9 cellular contexts compared by ENCODE assay signal in the genomic region with DNA sequence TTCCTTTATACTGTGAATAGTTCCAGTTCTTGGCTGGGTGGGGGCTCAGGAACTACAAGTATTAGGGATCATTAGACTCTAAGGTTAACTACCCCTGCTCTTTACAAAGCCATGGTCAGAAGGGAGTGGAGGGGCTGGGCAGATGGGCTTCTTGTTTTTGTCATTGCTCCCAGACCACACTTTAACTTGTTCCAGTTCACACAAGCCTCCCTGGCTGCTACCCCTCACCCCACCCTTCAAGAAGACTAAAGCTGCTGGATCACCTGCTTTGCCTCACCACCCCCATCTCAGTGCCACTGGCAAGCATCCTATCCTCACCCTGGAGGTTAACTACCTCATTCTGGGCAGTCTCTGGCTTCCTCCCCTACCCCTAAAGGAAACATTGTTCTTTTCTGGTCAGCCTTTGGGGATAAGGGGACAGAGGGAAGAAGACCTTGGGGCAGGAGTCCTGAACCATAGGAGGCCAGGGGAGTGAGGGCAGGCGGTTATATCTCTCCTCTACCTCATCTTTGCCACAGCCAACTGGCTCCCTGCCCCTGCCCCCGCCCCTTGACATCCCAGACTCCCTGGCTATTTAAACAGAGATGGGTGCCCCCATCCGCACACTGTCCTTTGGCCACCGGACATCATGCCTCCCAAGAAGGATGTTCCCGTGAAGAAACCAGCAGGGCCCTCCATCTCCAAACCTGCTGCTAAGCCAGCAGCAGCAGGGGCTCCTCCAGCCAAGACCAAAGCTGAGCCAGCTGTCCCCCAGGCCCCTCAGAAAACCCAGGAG. TPM values are rescaled to one million over a fixed set of nuclear protein-coding genes. Genes with fewer than 3 reads are reported as not detected.
A peak's percentile ranks its signal among the peaks of the same experiment; 100 is the strongest.
DNase-seq lines count a peak whose midpoint lies in the region; ATAC-seq and TF ChIP-seq lines count a peak whose summit lies in the region.
"Had no signal": no experiment of that assay in that cellular context is flagged by ENCODE, and none has a peak within 500 bp of the region (broad histone marks: within the 10 kb centered on the region; RNA-seq: fewer than 3 reads in every experiment).

No MANE protein-coding gene starts in this region.

- no peaks in the 10 kb centered on the region for H3K9me3 Mint-ChIP-seq in CD4-positive, alpha-beta T cell
- no peaks in the 10 kb centered on the region for H3K9me3 Mint-ChIP-seq in natural killer cell treated with Interleukin-12 subunit alpha and Interleukin-12 subunit beta and Interleukin-15 and Interleukin-18, amount 100 ng/mL, for 72 hours

- H3K4me3 ChIP-seq in Karpas-422 (ENCODE audit: low read length) (peak overlapping the region; percentile 83), cardiac fibroblast (replicated peaks in 1 of 2; ENCODE audit: low read depth in 2 of 2, low read length in 2 of 2) (peak overlapping the region; percentile 65 to 69)

- no peak overlapping the region for H2AFZ ChIP-seq in Karpas-422 (ENCODE audit: low read length)

- peaks cover 17% of the 10 kb centered on the region for H3K79me2 ChIP-seq in Karpas-422 (ENCODE audit: low read length)

- no peak for TF ChIP-seq CTCF in CD4-positive, alpha-beta T cell (IDR thresholded peaks at IDR 0.05)
- TF ChIP-seq CTCF in cardiac fibroblast (IDR thresholded peaks at IDR 0.05; ENCODE audit: low read depth, low read length), result no peak

- no peaks in the 10 kb centered on the region for H3K9me2 ChIP-seq in Karpas-422 (replicated peaks; ENCODE audit: insufficient read depth, low read length)

- H4K20me1 ChIP-seq in Karpas-422 (ENCODE audit: insufficient read depth, low read depth, low read length), result no peaks in the 10 kb centered on the region

- H3K36me3 ChIP-seq in Karpas-422 (ENCODE audit: insufficient read depth, low read length), result no peaks in the 10 kb centered on the region

- no peak overlapping the region for H3K27ac ChIP-seq in CD4-positive, alpha-beta T cell (ENCODE audit: low read depth, low read length)
- peak overlapping the region; percentile 14; the same call in 1 of the 2 replicates for H3K27ac ChIP-seq in Karpas-422 (ENCODE audit: low read length)

- H3K4me1 Mint-ChIP-seq in CD4-positive, alpha-beta T cell (ENCODE audit: low read depth), result peaks cover 37% of the 10 kb centered on the region
- H3K4me1 Mint-ChIP-seq in natural killer cell treated with Interleukin-12 subunit alpha and Interleukin-12 subunit beta and Interleukin-15 and Interleukin-18, amount 100 ng/mL, for 72 hours (ENCODE audit: low read depth in 2 of 2), result peaks cover 29 to 34% of the 10 kb centered on the region in 2 donors

- H3K27me3 ChIP-seq in CD4-positive, alpha-beta T cell (ENCODE audit: control insufficient read depth, insufficient read depth, low read length), result no peaks in the 10 kb centered on the region
- H3K27me3 ChIP-seq in Karpas-422 (ENCODE audit: low read length), result no peaks in the 10 kb centered on the region
- H3K27me3 ChIP-seq: foreskin keratinocyte had no signal

- CTCF ChIA-PET in CD4-positive, alpha-beta T cell (lab: Charles Lee), result no interaction called here

- no peaks in the 10 kb centered on the region for H3K27me3 Mint-ChIP-seq in CD4-positive, alpha-beta T cell
- no peaks in the 10 kb centered on the region for H3K27me3 Mint-ChIP-seq in natural killer cell treated with Interleukin-12 subunit alpha and Interleukin-12 subunit beta and Interleukin-15 and Interleukin-18, amount 100 ng/mL, for 72 hours

- POLR2A ChIA-PET in CD4-positive, alpha-beta T cell (lab: Charles Lee), result interaction anchor here (1.1 kb wide), 1 partner anchor 25 kb away, joined by 6 read pairs; a partner anchor contains a TSS

- peak overlapping the region; percentile 89 for H3K4me2 ChIP-seq in Karpas-422 (ENCODE audit: low read depth, low read length, poor library complexity, severe bottlenecking)

- H3K9ac ChIP-seq in Karpas-422 (ENCODE audit: low read length), result peak overlapping the region; percentile 89

- no peak for TF ChIP-seq POLR2A in erythroblast (IDR thresholded peaks at IDR 0.05; ENCODE audit: low read length)

- DNase-seq in CD4-positive, alpha-beta T cell, result no peak
- no peak for DNase-seq in Karpas-422
- DNase-seq in cardiac fibroblast (ENCODE audit: low read depth in 2 of 2), result no peak
- DNase-seq in natural killer cell treated with Interleukin-12 subunit alpha and Interleukin-12 subunit beta and Interleukin-15 and Interleukin-18, amount 100 ng/mL, for 72 hours (ENCODE audit: low spot score), result no peak
- DNase-seq in erythroblast (lab: John Stamatoyannopoulos, UW), result no peak
- no peak for DNase-seq in dedifferentiated amniotic fluid mesenchymal stem cell (ENCODE audit: extremely low spot score)
- no peak for DNase-seq in GOT3 (lab: John Stamatoyannopoulos, UW)
- DNase-seq: foreskin keratinocyte had no signal

- H3K4me3 Mint-ChIP-seq in CD4-positive, alpha-beta T cell, result peak overlapping the region; percentile 51
- H3K4me3 Mint-ChIP-seq in natural killer cell treated with Interleukin-12 subunit alpha and Interleukin-12 subunit beta and Interleukin-15 and Interleukin-18, amount 100 ng/mL, for 72 hours, result peak overlapping the region; percentile 89

- peaks cover 14% of the 10 kb centered on the region for H3K36me3 Mint-ChIP-seq in CD4-positive, alpha-beta T cell (ENCODE audit: low read depth)
- H3K36me3 Mint-ChIP-seq in natural killer cell treated with Interleukin-12 subunit alpha and Interleukin-12 subunit beta and Interleukin-15 and Interleukin-18, amount 100 ng/mL, for 72 hours, result peaks cover 7% of the 10 kb centered on the region

- H3K4me1 ChIP-seq in Karpas-422 (ENCODE audit: low read length), result peaks cover 38% of the 10 kb centered on the region

- peak overlapping the region; percentile 94 for H3K27ac Mint-ChIP-seq in CD4-positive, alpha-beta T cell
- H3K27ac Mint-ChIP-seq in natural killer cell treated with Interleukin-12 subunit alpha and Interleukin-12 subunit beta and Interleukin-15 and Interleukin-18, amount 100 ng/mL, for 72 hours, result peak overlapping the region; percentile 99

- no peak for ATAC-seq in CD4-positive, alpha-beta T cell (ENCODE audit: poor library complexity)
- ATAC-seq in natural killer cell treated with Interleukin-12 subunit alpha and Interleukin-12 subunit beta and Interleukin-15 and Interleukin-18, amount 100 ng/mL, for 72 hours, result no peak
- no peak for ATAC-seq in HG03469 (IDR thresholded peaks at IDR 0.05; ENCODE audit: unreplicated experiment)
- ATAC-seq: foreskin keratinocyte had no signal

- H3K9me3 ChIP-seq in CD4-positive, alpha-beta T cell (ENCODE audit: control insufficient read depth, low read length), result no peaks in the 10 kb centered on the region
- no peaks in the 10 kb centered on the region for H3K9me3 ChIP-seq in Karpas-422 (ENCODE audit: low read length)

- intact Hi-C loops in CD4-positive, alpha-beta T cell (cut with DNase I, micrococcal nuclease), result loop anchor here (2.0 to 5.0 kb wide), 4 partner anchors 17 to 36 kb away; a partner anchor contains a TSS

RNA-seq across cellular contexts. Expression of a gene that starts 1.1 kb away (rescaled TPM):
- 1 to 10 TPM; 6.2 to 6.4 TPM for total RNA-seq in CD4-positive, alpha-beta T cell
- 33.1 and 94.4 TPM in 2 replicates for total RNA-seq in Karpas-422 (2014; rRNA removed; shearing (Covaris generic); ENCODE audit: low replicate concordance)
- 10 to 100 TPM; 32.0 to 65.5 TPM for total RNA-seq in natural killer cell treated with Interleukin-12 subunit alpha and Interleukin-12 subunit beta and Interleukin-15 and Interleukin-18, amount 100 ng/mL, for 72 hours

RNA-seq across cellular contexts. Expression of a gene that starts 4.7 kb away (rescaled TPM):
- 100 to 1,000 TPM; 670 to 673 TPM for total RNA-seq in CD4-positive, alpha-beta T cell
- total RNA-seq in Karpas-422 (2014; rRNA removed; shearing (Covaris generic); ENCODE audit: low replicate concordance), result 640 and 780 TPM in 2 replicates
- total RNA-seq in natural killer cell treated with Interleukin-12 subunit alpha and Interleukin-12 subunit beta and Interleukin-15 and Interleukin-18, amount 100 ng/mL, for 72 hours, result 1,000 to 10,000 TPM; 1,441 to 1,555 TPM

RNA-seq across cellular contexts. Expression of a gene that starts 25.4 kb away (rescaled TPM):
- 10 to 100 TPM; 88.5 to 90.3 TPM for total RNA-seq in CD4-positive, alpha-beta T cell
- 75.3 and 75.7 TPM in 2 replicates for total RNA-seq in Karpas-422 (2014; rRNA removed; shearing (Covaris generic); ENCODE audit: low replicate concordance)
- 100 to 1,000 TPM in 1 of 2 donors, 10 to 100 TPM in 1; 89.3 to 120 TPM for total RNA-seq in natural killer cell treated with Interleukin-12 subunit alpha and Interleukin-12 subunit beta and Interleukin-15 and Interleukin-18, amount 100 ng/mL, for 72 hours

RNA-seq across cellular contexts. Expression of a gene that starts 35.4 kb away (rescaled TPM):
- total RNA-seq in CD4-positive, alpha-beta T cell, result 1 to 10 TPM; 6.3 to 8.9 TPM
- 11.9 and 13.4 TPM in 2 replicates for total RNA-seq in Karpas-422 (2014; rRNA removed; shearing (Covaris generic); ENCODE audit: low replicate concordance)
- 10 to 100 TPM; 11.4 to 14.9 TPM for total RNA-seq in natural killer cell treated with Interleukin-12 subunit alpha and Interleukin-12 subunit beta and Interleukin-15 and Interleukin-18, amount 100 ng/mL, for 72 hours

RNA-seq across cellular contexts. Expression of a gene that starts 35.8 kb away (rescaled TPM):
- 100 to 1,000 TPM; 104 to 109 TPM for total RNA-seq in CD4-positive, alpha-beta T cell
- total RNA-seq in Karpas-422 (2014; rRNA removed; shearing (Covaris generic); ENCODE audit: low replicate concordance), result 26.2 and 42.2 TPM in 2 replicates
- 100 to 1,000 TPM; 102 to 166 TPM for total RNA-seq in natural killer cell treated with Interleukin-12 subunit alpha and Interleukin-12 subunit beta and Interleukin-15 and Interleukin-18, amount 100 ng/mL, for 72 hours
